In the genomic region with DNA sequence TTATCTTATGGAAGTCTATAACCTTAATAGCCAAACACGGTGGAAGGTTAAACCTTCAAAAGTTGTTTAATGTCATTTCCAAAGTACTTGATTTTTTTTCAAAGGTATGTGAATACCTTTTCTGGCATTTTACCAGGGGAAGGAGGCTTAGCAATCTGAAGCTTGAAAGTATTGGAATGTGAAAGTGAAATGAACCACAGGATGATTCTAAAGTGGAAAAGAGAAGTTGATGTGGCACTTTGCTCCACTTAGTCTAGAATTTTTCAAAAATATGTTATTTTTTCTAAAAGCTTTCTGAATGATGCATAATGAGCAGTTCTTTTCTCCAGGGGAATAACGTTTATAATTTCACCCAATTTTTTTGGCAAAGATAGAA, we compare ENCODE assay signal across 14 cellular contexts. TPM values are rescaled to one million over a fixed set of nuclear protein-coding genes. Genes with fewer than 3 reads are reported as not detected.
DNase-seq lines count a peak whose midpoint lies in the region; TF ChIP-seq lines count a peak whose summit lies in the region.
"Had no signal": no experiment of that assay in that cellular context is flagged by ENCODE, and none has a peak within 500 bp of the region (broad histone marks: within the 10 kb centered on the region; RNA-seq: fewer than 3 reads in every experiment).

No MANE protein-coding gene starts in this region.

- DNase-seq in DMS53 (lab: John Stamatoyannopoulos, UW) = peak; percentile 22
- no peak for DNase-seq in DMS53 treated with DMSO at 0.1 percent for 48 hours (lab: John Stamatoyannopoulos, UW; ENCODE audit: unreplicated experiment)
- peak; percentile 70 for DNase-seq in OCI-M1 (lab: John Stamatoyannopoulos, UW)
- DNase-seq in fibroblast of peridontal ligament (ENCODE audit: extremely low read depth) = peak; percentile 31
- DNase-seq in retinal pigment epithelial cell (ENCODE audit: low read depth) = peak; percentile 21
- no peak for DNase-seq in A673 (ENCODE audit: low spot score)
- DNase-seq in dedifferentiated amniotic fluid mesenchymal stem cell (ENCODE audit: extremely low spot score) = no peak
- DNase-seq in ecto neural progenitor cell (ENCODE audit: low spot score) = no peak
- DNase-seq: brain microvascular endothelial cell; erythroblast; naive thymus-derived CD4-positive, alpha-beta T cell; NCI-H446 treated with DMSO at 0.1 percent for 48 hours; transverse colon had no signal

- BruUV-seq in A673 (replicated peaks; lab: Mats Ljungman, UMichigan) = no TSS peak

- no peaks in the 10 kb centered on the region for H3K4me1 ChIP-seq in A673 (ENCODE audit: insufficient read depth, low read length, poor library complexity, severe bottlenecking)

- no peaks in the 10 kb centered on the region for H3K9me3 ChIP-seq in A673 (ENCODE audit: low read depth, low read length, poor library complexity, severe bottlenecking)
- H3K9me3 ChIP-seq: transverse colon had no signal

- CTCF ChIA-PET in A673 (lab: Charles Lee) = no interaction called here

- POLR2A ChIA-PET in A673 (lab: Charles Lee; ENCODE audit: low non-redundant PET) = no interaction called here

- no peak overlapping the region for H3K27ac ChIP-seq in A673 (ENCODE audit: low read depth, low read length, poor library complexity, severe bottlenecking)
- H3K27ac ChIP-seq: 22Rv1, brain microvascular endothelial cell, transverse colon had no signal

- no peak for TF ChIP-seq CTCF in retinal pigment epithelial cell (conservative IDR thresholded peaks at IDR 0.05; ENCODE audit: low read depth, low read length)
- TF ChIP-seq CTCF in A673 (conservative IDR thresholded peaks at IDR 0.05; ENCODE audit: low read depth, low read length) = no peak

- no peaks in the 10 kb centered on the region for H3K36me3 ChIP-seq in A673 (ENCODE audit: insufficient read depth, low read length, poor library complexity, severe bottlenecking)

- intact Hi-C loops in A673 (cut with micrococcal nuclease; ENCODE audit: unreplicated experiment) = no loop called here

- H3K27me3 ChIP-seq in A673 (replicated peaks; ENCODE audit: insufficient read depth, low read depth, low read length, poor library complexity) = no peaks in the 10 kb centered on the region
- H3K27me3 ChIP-seq: brain microvascular endothelial cell, transverse colon had no signal

- H3K4me3 ChIP-seq in retinal pigment epithelial cell (ENCODE audit: low read length) = no peak overlapping the region
- H3K4me3 ChIP-seq in A673 (ENCODE audit: low read depth, low read length, poor library complexity, severe bottlenecking) = no peak overlapping the region
- H3K4me3 ChIP-seq: transverse colon had no signal

RNA-seq across cellular contexts. Expression of a gene that starts 19.2 kb away (rescaled TPM):
- total RNA-seq in A673 (2021) = 13.3 and 15.6 TPM in 2 replicates

RNA-seq across cellular contexts. Expression of a gene that starts 59.5 kb away (rescaled TPM):
- total RNA-seq in A673 (2021) = 17.7 and 18.0 TPM in 2 replicates

Comparison
In these comparisons a context has a peak if more than half of its experiments do, and no peak if none do; other contexts are left out.
1. DNase-seq: peak in DMS53 (single experiment), OCI-M1 (single experiment), fibroblast of peridontal ligament (single experiment) and retinal pigment epithelial cell (single experiment); none in DMS53 treated with DMSO at 0.1 percent for 48 hours (single experiment), A673 (single experiment), dedifferentiated amniotic fluid mesenchymal stem cell (single experiment) and ecto neural progenitor cell (single experiment).